In genomic region chr1:96048572-96048971, GRCh38 we compare ENCODE assay signal across 32 cellular contexts.
"Had no signal": no experiment of that assay in that cellular context is flagged by ENCODE, and none has a peak within 500 bp of the region (broad histone marks: within the 10 kb centered on the region; RNA-seq: fewer than 3 reads in every experiment).

No MANE protein-coding gene starts in this region.

- H3K4me3 ChIP-seq: adrenal gland, cardiac muscle cell, MG63, Peyer's patch, SJSA1 had no signal

- H3K27ac ChIP-seq: adrenal gland, cardiac muscle cell, Peyer's patch, SJSA1, VCaP had no signal

- H3K9me3 ChIP-seq: adrenal gland, MG63, Peyer's patch, SJSA1 had no signal

- ATAC-seq: activated CD8-positive, alpha-beta T cell treated with anti-CD3 and anti-CD28 coated beads, Interleukin-2, amount 10 ng/mL, durations not matched to agents 7 days and 5 days; activated naive CD4-positive, alpha-beta T cell treated with anti-CD3 and anti-CD28 coated beads, Interleukin-2, amount 50 U/mL, for 72 hours; PC-3; SK-N-SH treated with all-trans-retinoic acid at 6 μM for 48 hours; T-cell; T-helper 17 cell had no signal

- H3K36me3 ChIP-seq: adrenal gland, cardiac muscle cell, MG63, Peyer's patch, SJSA1 had no signal

- H3K27me3 ChIP-seq: adrenal gland, cardiac muscle cell, MG63, Peyer's patch, SJSA1 had no signal

- H3K4me1 ChIP-seq: adrenal gland, Peyer's patch, SJSA1 had no signal

- DNase-seq: activated CD4-positive, alpha-beta T cell treated with anti-CD3 and anti-CD28 coated beads, Interleukin-2, amount 10 ng/mL, durations not matched to agents 7 days and 5 days; activated CD4-positive, alpha-beta T cell treated with anti-CD3 and anti-CD28 coated beads, Interleukin-2, amount 50 U/mL, for 48 hours; activated CD4-positive, CD25-positive, alpha-beta regulatory T cell; activated CD8-positive, alpha-beta T cell treated with anti-CD3 and anti-CD28 coated beads, Interleukin-2, amount 10 ng/mL, durations not matched to agents 7 days and 5 days; activated gamma-delta T cell; activated naive CD4-positive, alpha-beta T cell treated with anti-CD3 and anti-CD28 coated beads for 36 hours; activated T-cell treated with anti-CD3 and anti-CD28 coated beads, Interleukin-2, amount 50 U/mL, for 24 hours; adrenal gland; anterior cingulate cortex; Karpas-422; KBM-7; MG63; NCI-H1048; NCI-H1105 treated with DMSO at 0.1 percent for 48 hours; NCI-H1436; NCI-H1694; NCI-H1930; NCI-H2081 treated with DMSO at 0.1 percent for 48 hours; NCI-H345; NCI-H524 treated with DMSO at 0.1 percent for 48 hours; NK-92 treated with Interleukin-12 subunit alpha and Interleukin-12 subunit beta, amount 100 ng/mL, for 24 hours; PC-3; Peyer's patch; RPMI8226; SHP77 treated with DMSO at 0.1 percent for 48 hours; T-cell; T-helper 17 cell had no signal
